In the genomic region with DNA sequence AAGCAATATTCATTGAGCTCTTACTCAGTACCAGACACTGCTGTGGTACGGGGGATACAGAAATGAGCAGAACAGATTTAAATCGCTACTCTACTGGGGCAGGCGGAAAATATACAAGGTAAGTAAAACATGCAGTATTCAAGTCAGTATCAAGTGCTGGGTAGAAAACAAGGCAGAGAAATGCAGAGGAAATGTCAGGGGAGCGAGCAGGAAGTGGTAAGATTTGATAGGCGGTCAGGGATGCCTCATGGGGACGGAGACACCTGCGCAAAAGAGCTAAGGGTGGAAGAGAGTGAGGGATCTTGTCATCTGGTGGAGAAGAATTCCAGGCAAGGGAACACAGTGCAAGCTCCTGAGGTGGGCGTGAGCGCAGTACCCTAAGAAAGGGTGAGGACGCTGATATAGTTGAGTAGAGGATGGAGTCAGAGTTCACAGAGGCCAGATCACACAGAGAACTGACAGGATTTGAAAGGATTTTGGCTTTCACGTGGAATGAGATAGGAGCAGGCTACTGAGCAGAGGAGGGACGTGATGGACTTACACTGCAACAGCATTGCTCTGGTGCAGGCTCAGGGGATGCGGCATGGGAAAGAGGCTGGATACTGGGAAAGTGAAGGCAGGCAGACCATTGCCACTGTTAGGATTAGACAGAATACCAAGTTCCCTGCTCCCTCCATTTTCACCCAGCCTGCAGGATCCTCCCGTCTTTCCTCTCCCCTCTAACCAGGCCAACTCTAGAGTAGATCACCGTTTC, we compare ENCODE assay signal across 1 cellular context.
TF ChIP-seq lines count a peak whose summit lies in the region.

No MANE protein-coding gene starts in this region.

TF ChIP-seq in HepG2, 621 proteins besides CTCF, POLR2A, EP300 and RAD21:
- TF ChIP-seq MEF2D (CRISPR knock-in tag; IDR thresholded peaks at IDR 0.05): no peak
- no peak for TF ChIP-seq NCOA1 (CRISPR knock-in tag; IDR thresholded peaks at IDR 0.05)
- no peak for TF ChIP-seq CREBL2 (CRISPR knock-in tag; IDR thresholded peaks at IDR 0.05; ENCODE audit: borderline replicate concordance)
- TF ChIP-seq ZNF18 (CRISPR knock-in tag; IDR thresholded peaks at IDR 0.05; ENCODE audit: insufficient replicate concordance): no peak
- TF ChIP-seq MED8 (CRISPR knock-in tag; IDR thresholded peaks at IDR 0.05; ENCODE audit: insufficient replicate concordance): no peak
- TF ChIP-seq ZNF232 (CRISPR knock-in tag; IDR thresholded peaks at IDR 0.05; ENCODE audit: borderline replicate concordance): no peak
- TF ChIP-seq, protein P1, sequence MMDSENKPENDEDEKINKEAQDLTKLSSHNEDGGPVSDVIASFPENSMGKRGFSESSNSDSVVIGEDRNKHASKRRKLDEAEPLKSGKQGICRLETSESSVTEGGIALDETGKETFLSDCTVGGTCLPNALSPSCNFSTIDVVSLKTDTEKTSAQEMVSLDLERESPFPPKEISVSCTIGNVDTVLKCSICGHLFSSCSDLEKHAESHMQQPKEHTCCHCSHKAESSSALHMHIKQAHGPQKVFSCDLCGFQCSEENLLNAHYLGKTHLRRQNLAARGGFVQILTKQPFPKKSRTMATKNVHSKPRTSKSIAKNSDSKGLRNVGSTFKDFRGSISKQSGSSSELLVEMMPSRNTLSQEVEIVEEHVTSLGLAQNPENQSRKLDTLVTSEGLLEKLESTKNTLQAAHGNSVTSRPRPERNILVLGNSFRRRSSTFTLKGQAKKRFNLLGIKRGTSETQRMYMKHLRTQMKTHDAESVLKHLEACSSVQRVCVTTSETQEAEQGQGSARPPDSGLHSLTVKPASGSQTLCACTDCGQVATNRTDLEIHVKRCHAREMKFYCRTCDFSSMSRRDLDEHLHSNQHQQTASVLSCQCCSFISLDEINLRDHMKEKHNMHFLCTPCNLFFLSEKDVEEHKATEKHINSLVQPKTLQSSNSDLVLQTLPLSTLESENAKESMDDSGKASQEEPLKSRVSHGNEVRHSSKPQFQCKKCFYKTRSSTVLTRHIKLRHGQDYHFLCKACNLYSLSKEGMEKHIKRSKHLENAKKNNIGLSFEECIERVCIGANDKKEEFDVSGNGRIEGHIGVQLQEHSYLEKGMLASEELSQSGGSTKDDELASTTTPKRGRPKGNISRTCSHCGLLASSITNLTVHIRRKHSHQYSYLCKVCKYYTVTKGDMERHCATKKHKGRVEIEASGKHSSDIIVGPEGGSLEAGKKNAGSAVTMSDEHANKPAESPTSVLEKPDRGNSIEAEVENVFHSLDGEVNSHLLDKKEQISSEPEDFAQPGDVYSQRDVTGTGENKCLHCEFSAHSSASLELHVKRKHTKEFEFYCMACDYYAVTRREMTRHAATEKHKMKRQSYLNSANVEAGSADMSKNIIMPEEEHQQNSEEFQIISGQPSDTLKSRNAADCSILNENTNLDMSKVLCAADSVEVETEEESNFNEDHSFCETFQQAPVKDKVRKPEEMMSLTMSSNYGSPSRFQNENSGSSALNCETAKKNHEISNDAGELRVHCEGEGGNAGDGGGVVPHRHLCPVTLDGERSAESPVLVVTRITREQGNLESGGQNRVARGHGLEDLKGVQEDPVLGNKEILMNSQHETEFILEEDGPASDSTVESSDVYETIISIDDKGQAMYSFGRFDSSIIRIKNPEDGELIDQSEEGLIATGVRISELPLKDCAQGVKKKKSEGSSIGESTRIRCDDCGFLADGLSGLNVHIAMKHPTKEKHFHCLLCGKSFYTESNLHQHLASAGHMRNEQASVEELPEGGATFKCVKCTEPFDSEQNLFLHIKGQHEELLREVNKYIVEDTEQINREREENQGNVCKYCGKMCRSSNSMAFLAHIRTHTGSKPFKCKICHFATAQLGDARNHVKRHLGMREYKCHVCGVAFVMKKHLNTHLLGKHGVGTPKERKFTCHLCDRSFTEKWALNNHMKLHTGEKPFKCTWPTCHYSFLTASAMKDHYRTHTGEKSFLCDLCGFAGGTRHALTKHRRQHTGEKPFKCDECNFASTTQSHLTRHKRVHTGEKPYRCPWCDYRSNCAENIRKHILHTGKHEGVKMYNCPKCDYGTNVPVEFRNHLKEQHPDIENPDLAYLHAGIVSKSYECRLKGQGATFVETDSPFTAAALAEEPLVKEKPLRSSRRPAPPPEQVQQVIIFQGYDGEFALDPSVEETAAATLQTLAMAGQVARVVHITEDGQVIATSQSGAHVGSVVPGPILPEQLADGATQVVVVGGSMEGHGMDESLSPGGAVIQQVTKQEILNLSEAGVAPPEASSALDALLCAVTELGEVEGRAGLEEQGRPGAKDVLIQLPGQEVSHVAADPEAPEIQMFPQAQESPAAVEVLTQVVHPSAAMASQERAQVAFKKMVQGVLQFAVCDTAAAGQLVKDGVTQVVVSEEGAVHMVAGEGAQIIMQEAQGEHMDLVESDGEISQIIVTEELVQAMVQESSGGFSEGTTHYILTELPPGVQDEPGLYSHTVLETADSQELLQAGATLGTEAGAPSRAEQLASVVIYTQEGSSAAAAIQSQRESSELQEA (CRISPR knock-in tag; IDR thresholded peaks at IDR 0.05; ENCODE audit: not compliant biosample characterization): no peak
- TF ChIP-seq KLF13 (CRISPR knock-in tag; IDR thresholded peaks at IDR 0.05): no peak
- no peak for TF ChIP-seq ZNF143 (CRISPR knock-in tag; IDR thresholded peaks at IDR 0.05)
- TF ChIP-seq ARNTL (CRISPR knock-in tag; IDR thresholded peaks at IDR 0.05): no peak
- TF ChIP-seq ZNF292 (CRISPR knock-in tag; IDR thresholded peaks at IDR 0.05; ENCODE audit: borderline replicate concordance, low read depth): no peak
- no peak for TF ChIP-seq ZNF747 (CRISPR knock-in tag; IDR thresholded peaks at IDR 0.05; ENCODE audit: borderline replicate concordance)
- no peak for TF ChIP-seq ZNF547 (CRISPR knock-in tag; IDR thresholded peaks at IDR 0.05)
- no peak for TF ChIP-seq ZNF510 (CRISPR knock-in tag; IDR thresholded peaks at IDR 0.05; ENCODE audit: low read depth)
- no peak for TF ChIP-seq ZFP62 (CRISPR knock-in tag; IDR thresholded peaks at IDR 0.05)
- TF ChIP-seq, protein P2, sequence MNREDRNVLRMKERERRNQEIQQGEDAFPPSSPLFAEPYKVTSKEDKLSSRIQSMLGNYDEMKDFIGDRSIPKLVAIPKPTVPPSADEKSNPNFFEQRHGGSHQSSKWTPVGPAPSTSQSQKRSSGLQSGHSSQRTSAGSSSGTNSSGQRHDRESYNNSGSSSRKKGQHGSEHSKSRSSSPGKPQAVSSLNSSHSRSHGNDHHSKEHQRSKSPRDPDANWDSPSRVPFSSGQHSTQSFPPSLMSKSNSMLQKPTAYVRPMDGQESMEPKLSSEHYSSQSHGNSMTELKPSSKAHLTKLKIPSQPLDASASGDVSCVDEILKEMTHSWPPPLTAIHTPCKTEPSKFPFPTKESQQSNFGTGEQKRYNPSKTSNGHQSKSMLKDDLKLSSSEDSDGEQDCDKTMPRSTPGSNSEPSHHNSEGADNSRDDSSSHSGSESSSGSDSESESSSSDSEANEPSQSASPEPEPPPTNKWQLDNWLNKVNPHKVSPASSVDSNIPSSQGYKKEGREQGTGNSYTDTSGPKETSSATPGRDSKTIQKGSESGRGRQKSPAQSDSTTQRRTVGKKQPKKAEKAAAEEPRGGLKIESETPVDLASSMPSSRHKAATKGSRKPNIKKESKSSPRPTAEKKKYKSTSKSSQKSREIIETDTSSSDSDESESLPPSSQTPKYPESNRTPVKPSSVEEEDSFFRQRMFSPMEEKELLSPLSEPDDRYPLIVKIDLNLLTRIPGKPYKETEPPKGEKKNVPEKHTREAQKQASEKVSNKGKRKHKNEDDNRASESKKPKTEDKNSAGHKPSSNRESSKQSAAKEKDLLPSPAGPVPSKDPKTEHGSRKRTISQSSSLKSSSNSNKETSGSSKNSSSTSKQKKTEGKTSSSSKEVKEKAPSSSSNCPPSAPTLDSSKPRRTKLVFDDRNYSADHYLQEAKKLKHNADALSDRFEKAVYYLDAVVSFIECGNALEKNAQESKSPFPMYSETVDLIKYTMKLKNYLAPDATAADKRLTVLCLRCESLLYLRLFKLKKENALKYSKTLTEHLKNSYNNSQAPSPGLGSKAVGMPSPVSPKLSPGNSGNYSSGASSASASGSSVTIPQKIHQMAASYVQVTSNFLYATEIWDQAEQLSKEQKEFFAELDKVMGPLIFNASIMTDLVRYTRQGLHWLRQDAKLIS (CRISPR knock-in tag; IDR thresholded peaks at IDR 0.05): no peak
TF ChIP-seq in HepG2: peak in this region for 0.
